In the genomic region with DNA sequence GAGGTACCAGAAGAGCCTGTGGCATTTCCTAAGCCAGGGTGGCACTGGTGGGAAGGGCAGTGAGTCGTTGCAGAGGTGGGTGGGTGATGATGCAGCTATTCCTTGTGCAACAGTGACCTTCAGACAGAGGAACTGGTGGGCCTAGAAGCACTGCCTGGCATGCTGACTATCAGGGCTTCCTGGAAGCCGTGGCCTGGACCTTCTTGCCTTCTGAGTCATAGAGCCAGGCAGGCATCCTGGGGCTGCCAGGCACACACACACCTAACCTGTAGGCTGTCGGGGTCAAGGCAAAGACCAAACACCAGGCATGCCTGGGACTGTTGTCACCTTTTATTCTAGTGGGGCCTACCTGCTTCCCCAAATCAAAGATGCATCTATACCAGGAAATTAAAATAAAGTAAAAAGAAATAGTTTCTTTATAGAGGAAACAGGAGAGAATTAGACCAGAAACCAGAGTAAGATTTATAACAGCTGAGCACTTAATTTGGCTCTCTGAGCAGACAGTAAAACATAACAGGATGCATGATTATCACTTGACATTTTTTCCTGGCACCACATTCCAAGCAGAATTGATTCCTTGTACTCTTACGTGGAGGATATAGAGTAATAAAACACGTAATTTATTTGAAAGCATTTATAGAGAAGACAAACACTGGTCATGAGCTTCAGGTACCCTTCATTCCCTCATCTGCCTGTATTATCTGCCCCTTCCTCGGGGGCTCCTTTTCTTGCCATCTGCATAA, we compare ENCODE assay signal across 9 cellular contexts. TPM values are rescaled to one million over a fixed set of nuclear protein-coding genes. Genes with fewer than 3 reads are reported as not detected.
DNase-seq lines count a peak whose midpoint lies in the region; ATAC-seq and TF ChIP-seq lines count a peak whose summit lies in the region.
"Had no signal": no experiment of that assay in that cellular context is flagged by ENCODE, and none has a peak within 500 bp of the region (broad histone marks: within the 10 kb centered on the region; RNA-seq: fewer than 3 reads in every experiment).

No MANE protein-coding gene starts in this region.

- in situ Hi-C loops in gastrocnemius medialis (cut with MboI; ENCODE audit: low sequenced_read_pairs in 4 of 4), result no loop called here

- H3K36me3 Mint-ChIP-seq in CD4-positive, alpha-beta memory T cell, result peaks cover 45 to 85% of the 10 kb centered on the region in 2 donors
- peaks cover 63% of the 10 kb centered on the region for H3K36me3 Mint-ChIP-seq in effector memory CD8-positive, alpha-beta T cell (ENCODE audit: insufficient read depth)

- H3K27ac Mint-ChIP-seq in CD4-positive, alpha-beta memory T cell, result peak overlapping the region; percentile 23 to 85 (median 81)
- H3K27ac Mint-ChIP-seq in effector memory CD8-positive, alpha-beta T cell, result peak overlapping the region; percentile 38 to 81

- TF ChIP-seq CTCF in prostate gland (IDR thresholded peaks at IDR 0.05) (no peak), gastrocnemius medialis (IDR thresholded peaks at IDR 0.05 in 4 of 5, conservative IDR thresholded peaks at IDR 0.05 in 1 of 5) (no peak), tibial nerve (IDR thresholded peaks at IDR 0.05) (no peak)

- H3K9me3 Mint-ChIP-seq in CD4-positive, alpha-beta memory T cell, result no peaks in the 10 kb centered on the region
- no peaks in the 10 kb centered on the region for H3K9me3 Mint-ChIP-seq in effector memory CD8-positive, alpha-beta T cell

- H3K4me1 ChIP-seq in CD4-positive, alpha-beta memory T cell (ENCODE audit: insufficient read depth, low read length), result peaks cover 22% of the 10 kb centered on the region
- H3K4me1 ChIP-seq in prostate gland (replicated peaks), result peaks cover 23% of the 10 kb centered on the region
- no peaks in the 10 kb centered on the region for H3K4me1 ChIP-seq in gastrocnemius medialis
- H3K4me1 ChIP-seq in tibial nerve, result peaks cover 0 to 10% (median 0%) of the 10 kb centered on the region in 4 donors

- H3K27me3 ChIP-seq in CD4-positive, alpha-beta memory T cell (ENCODE audit: insufficient read depth, low read length), result no peaks in the 10 kb centered on the region
- no peaks in the 10 kb centered on the region for H3K27me3 ChIP-seq in prostate gland (replicated peaks; ENCODE audit: insufficient read depth)
- H3K27me3 ChIP-seq in gastrocnemius medialis, result no peaks in the 10 kb centered on the region
- no peaks in the 10 kb centered on the region for H3K27me3 ChIP-seq in tibial nerve

- H3K9me3 ChIP-seq in CD4-positive, alpha-beta memory T cell (ENCODE audit: control insufficient read depth in 1 of 2, low read length in 2 of 2), result no peaks in the 10 kb centered on the region
- no peaks in the 10 kb centered on the region for H3K9me3 ChIP-seq in prostate gland
- no peaks in the 10 kb centered on the region for H3K9me3 ChIP-seq in gastrocnemius medialis
- H3K9me3 ChIP-seq in tibial nerve, result no peaks in the 10 kb centered on the region

- DNase-seq in CD4-positive, alpha-beta memory T cell, result no peak
- no peak for DNase-seq in effector memory CD8-positive, alpha-beta T cell
- DNase-seq in prostate gland (ENCODE audit: low spot score) (no peak), gastrocnemius medialis (no peak), Right ventricle myocardium inferior (ENCODE audit: missing footprints) (no peak), tibial nerve (ENCODE audit: low spot score in 2 of 2) (no peak)
- DNase-seq: mesendoderm had no signal

- no peak for TF ChIP-seq POLR2A in prostate gland (IDR thresholded peaks at IDR 0.05)
- TF ChIP-seq POLR2A in gastrocnemius medialis (IDR thresholded peaks at IDR 0.05), result no peak
- no peak for TF ChIP-seq POLR2A in tibial nerve (IDR thresholded peaks at IDR 0.05)

- CTCF ChIA-PET in CD4-positive, alpha-beta memory T cell (lab: Charles Lee; ENCODE audit: partially characterized antibody), result interaction anchor here (0.9 to 2.1 kb wide), 3 partner anchors 10 to 37 kb away, joined by 3 to 9 read pairs (median 3); a partner anchor contains a TSS

- H3K36me3 ChIP-seq in CD4-positive, alpha-beta memory T cell (ENCODE audit: insufficient read depth, low read length), result peaks cover 61% of the 10 kb centered on the region
- H3K36me3 ChIP-seq in prostate gland (peaks cover 4 to 8% of the 10 kb centered on the region in 2 donors), gastrocnemius medialis (peaks cover 0 to 49% of the 10 kb centered on the region in 2 donors), tibial nerve (peaks cover 0 to 82% (median 11%) of the 10 kb centered on the region in 3 donors)

- WGBS in prostate gland, result 32% methylated on average over 6 of the region's 6 CpGs
- 74% methylated on average over 5 to 6 of the region's 6 CpGs for WGBS in tibial nerve, 2 donors

- peaks cover 32 to 52% (median 39%) of the 10 kb centered on the region in 4 donors for H3K4me1 Mint-ChIP-seq in CD4-positive, alpha-beta memory T cell
- peaks cover 5 to 27% of the 10 kb centered on the region in 2 donors for H3K4me1 Mint-ChIP-seq in effector memory CD8-positive, alpha-beta T cell (ENCODE audit: low read depth in 2 of 2)

- intact Hi-C loops in CD4-positive, alpha-beta memory T cell (cut with micrococcal nuclease), result no loop called here
- intact Hi-C loops in prostate gland (cut with DNase I) (no loop called here), gastrocnemius medialis (cut with DNase I; ENCODE audit: low total_unique reads) (no loop called here), Right ventricle myocardium inferior (cut with DNase I) (no loop called here)

- TF ChIP-seq EP300 in tibial nerve (IDR thresholded peaks at IDR 0.05), result peak in 1 of 2 donors; percentile 25

- H3K27ac ChIP-seq in CD4-positive, alpha-beta memory T cell (ENCODE audit: low read depth, low read length), result peak overlapping the region; percentile 27
- H3K27ac ChIP-seq in prostate gland (peak overlapping the region; percentile 70 to 78), gastrocnemius medialis (no peak overlapping the region), tibial nerve (peak overlapping the region in 2 of 4 donors; percentile 38 to 56)

- peak; percentile 75 for ATAC-seq in SK-N-SH treated with all-trans-retinoic acid at 6 μM for 48 hours
- ATAC-seq in effector memory CD8-positive, alpha-beta T cell (replicated peaks), result peak; percentile 22
- ATAC-seq in gastrocnemius medialis, result no peak
- ATAC-seq in Right ventricle myocardium inferior, result no peak
- no peak for ATAC-seq in GM21381 (IDR thresholded peaks at IDR 0.05; ENCODE audit: unreplicated experiment)

- H3K4me3 ChIP-seq in CD4-positive, alpha-beta memory T cell (ENCODE audit: low read length in 2 of 2), result no peak overlapping the region
- H3K4me3 ChIP-seq in prostate gland (no peak overlapping the region), gastrocnemius medialis (no peak overlapping the region), tibial nerve (no peak overlapping the region)

- POLR2A ChIA-PET in CD4-positive, alpha-beta memory T cell (lab: Charles Lee; ENCODE audit: partially characterized antibody), result interaction anchor here (1.3 to 1.8 kb wide), 3 partner anchors 37 to 174 kb away, joined by 4 to 5 read pairs (median 4); a partner anchor contains a TSS

- no peaks in the 10 kb centered on the region for H3K27me3 Mint-ChIP-seq in CD4-positive, alpha-beta memory T cell
- H3K27me3 Mint-ChIP-seq in effector memory CD8-positive, alpha-beta T cell, result no peaks in the 10 kb centered on the region

- peak overlapping the region in 1 of 8 donors; percentile 29 for H3K4me3 Mint-ChIP-seq in CD4-positive, alpha-beta memory T cell
- H3K4me3 Mint-ChIP-seq in effector memory CD8-positive, alpha-beta T cell, result no peak overlapping the region

TF ChIP-seq in SK-N-SH treated with all-trans-retinoic acid at 6 μM for 48 hours, 23 proteins besides CTCF, POLR2A, EP300 and RAD21 (continues in another document):
- TF ChIP-seq, protein P1, sequence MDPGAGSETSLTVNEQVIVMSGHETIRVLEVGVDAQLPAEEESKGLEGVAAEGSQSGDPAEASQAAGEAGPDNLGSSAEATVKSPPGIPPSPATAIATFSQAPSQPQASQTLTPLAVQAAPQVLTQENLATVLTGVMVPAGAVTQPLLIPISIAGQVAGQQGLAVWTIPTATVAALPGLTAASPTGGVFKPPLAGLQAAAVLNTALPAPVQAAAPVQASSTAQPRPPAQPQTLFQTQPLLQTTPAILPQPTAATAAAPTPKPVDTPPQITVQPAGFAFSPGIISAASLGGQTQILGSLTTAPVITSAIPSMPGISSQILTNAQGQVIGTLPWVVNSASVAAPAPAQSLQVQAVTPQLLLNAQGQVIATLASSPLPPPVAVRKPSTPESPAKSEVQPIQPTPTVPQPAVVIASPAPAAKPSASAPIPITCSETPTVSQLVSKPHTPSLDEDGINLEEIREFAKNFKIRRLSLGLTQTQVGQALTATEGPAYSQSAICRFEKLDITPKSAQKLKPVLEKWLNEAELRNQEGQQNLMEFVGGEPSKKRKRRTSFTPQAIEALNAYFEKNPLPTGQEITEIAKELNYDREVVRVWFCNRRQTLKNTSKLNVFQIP (CRISPR knock-in tag; IDR thresholded peaks at IDR 0.05; ENCODE audit: borderline replicate concordance, low read depth), result no peak
- TF ChIP-seq, protein P2, sequence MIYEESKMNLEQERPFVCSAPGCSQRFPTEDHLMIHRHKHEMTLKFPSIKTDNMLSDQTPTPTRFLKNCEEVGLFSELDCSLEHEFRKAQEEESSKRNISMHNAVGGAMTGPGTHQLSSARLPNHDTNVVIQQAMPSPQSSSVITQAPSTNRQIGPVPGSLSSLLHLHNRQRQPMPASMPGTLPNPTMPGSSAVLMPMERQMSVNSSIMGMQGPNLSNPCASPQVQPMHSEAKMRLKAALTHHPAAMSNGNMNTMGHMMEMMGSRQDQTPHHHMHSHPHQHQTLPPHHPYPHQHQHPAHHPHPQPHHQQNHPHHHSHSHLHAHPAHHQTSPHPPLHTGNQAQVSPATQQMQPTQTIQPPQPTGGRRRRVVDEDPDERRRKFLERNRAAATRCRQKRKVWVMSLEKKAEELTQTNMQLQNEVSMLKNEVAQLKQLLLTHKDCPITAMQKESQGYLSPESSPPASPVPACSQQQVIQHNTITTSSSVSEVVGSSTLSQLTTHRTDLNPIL (CRISPR knock-in tag; IDR thresholded peaks at IDR 0.05; ENCODE audit: low read depth), result no peak
- no peak for TF ChIP-seq ZFP30 (CRISPR knock-in tag; IDR thresholded peaks at IDR 0.05)
- TF ChIP-seq ARNTL (CRISPR knock-in tag; IDR thresholded peaks at IDR 0.05; ENCODE audit: borderline replicate concordance, low read depth), result no peak
- TF ChIP-seq OSR1 (CRISPR knock-in tag; IDR thresholded peaks at IDR 0.05), result no peak
- no peak for TF ChIP-seq SNAI2 (CRISPR knock-in tag; IDR thresholded peaks at IDR 0.05)
- TF ChIP-seq ISL1 (CRISPR knock-in tag; IDR thresholded peaks at IDR 0.05), result peak; percentile 8; the same call in 1 of the 2 replicates

RNA-seq across cellular contexts. Expression of a gene that starts 25.1 kb away (rescaled TPM):
- total RNA-seq in CD4-positive, alpha-beta memory T cell, result 10 to 100 TPM; 22.1 to 23.2 TPM
- 10 to 100 TPM; 34.6 to 55.3 TPM for polyA plus RNA-seq in CD4-positive, alpha-beta memory T cell
- total RNA-seq in prostate gland (100 to 1,000 TPM; 160 to 318 TPM), gastrocnemius medialis (10 to 100 TPM; 29.0 to 64.7 (median 34.2) TPM), Right ventricle myocardium inferior (37.2 TPM), tibial nerve (10 to 100 TPM; 35.2 to 74.4 (median 44.6) TPM)

RNA-seq across cellular contexts. Expression of a gene that starts 37.4 kb away (rescaled TPM):
- total RNA-seq in CD4-positive, alpha-beta memory T cell, result 10 to 100 TPM; 86.1 to 86.2 TPM
- polyA plus RNA-seq in CD4-positive, alpha-beta memory T cell, result 10 to 100 TPM; 41.4 to 84.7 TPM
- total RNA-seq in prostate gland (10 to 100 TPM; 23.4 to 24.3 TPM), gastrocnemius medialis (1 to 10 TPM; 1.1 to 3.2 (median 1.3) TPM), Right ventricle myocardium inferior (5.1 TPM), tibial nerve (10 to 100 TPM in 3 of 4 donors, 1 to 10 TPM in 1; 9.4 to 16.8 (median 10.1) TPM)

Comparison
In these comparisons a context has a peak if more than half of its experiments do, and no peak if none do; other contexts are left out.
1. H3K27ac ChIP-seq: peak in CD4-positive, alpha-beta memory T cell (single experiment) and prostate gland (2 of 2); none in gastrocnemius medialis (0 of 4).
2. ATAC-seq: peak in SK-N-SH treated with all-trans-retinoic acid at 6 μM for 48 hours (single experiment) and effector memory CD8-positive, alpha-beta T cell (single experiment); none in gastrocnemius medialis (0 of 2), Right ventricle myocardium inferior (single experiment) and GM21381 (single experiment).